23 cellular contexts compared by ENCODE assay signal in genomic region chr5:10057356-10057755, GRCh38.
"Had no signal": no experiment of that assay in that cellular context is flagged by ENCODE, and none has a peak within 500 bp of the region (broad histone marks: within the 10 kb centered on the region; RNA-seq: fewer than 3 reads in every experiment).

No MANE protein-coding gene starts in this region.

- H3K4me2 ChIP-seq: SK-N-SH had no signal

- DNase-seq: IMR-90; Karpas-422; KG1; MM.1S; NCI-H1105; NCI-H1417; NCI-H146; NCI-H1694 treated with DMSO at 0.1 percent for 48 hours; NCI-H1930; NCI-H2081; NCI-H2107; NCI-H2227 treated with DMSO at 0.1 percent for 48 hours; NCI-H524; NCI-H526 treated with DMSO at 0.1 percent for 48 hours; NCI-H748 treated with DMSO at 0.1 percent for 48 hours; NK-92 treated with Interleukin-12 subunit alpha and Interleukin-12 subunit beta, amount 100 ng/mL, for 24 hours; PC-3; SHP77; SK-N-SH; SW 1271 had no signal

- ATAC-seq: HepG2, Panc1, PC-3 had no signal

- H3K9ac ChIP-seq: SK-N-SH had no signal

- H3K9me3 ChIP-seq: SK-N-SH had no signal

- FAIRE-seq: HepG2 had no signal

- H3K27ac ChIP-seq: RWPE1 had no signal
